12 cellular contexts compared by ENCODE assay signal in genomic region chr11:70381872-70382842, GRCh38. TPM values are rescaled to one million over a fixed set of nuclear protein-coding genes. Genes with fewer than 3 reads are reported as not detected.
DNase-seq lines count a peak whose midpoint lies in the region; ATAC-seq and TF ChIP-seq lines count a peak whose summit lies in the region.
"Had no signal": no experiment of that assay in that cellular context is flagged by ENCODE, and none has a peak within 500 bp of the region (broad histone marks: within the 10 kb centered on the region; RNA-seq: fewer than 3 reads in every experiment).

No MANE protein-coding gene starts in this region.

- H3K4me3 ChIP-seq in AG10803 (ENCODE audit: low read length) = no peak overlapping the region
- H3K4me3 ChIP-seq: hepatocyte had no signal

- peak; percentile 91 for DNase-seq in AG10803 (ENCODE audit: low read depth)
- DNase-seq in NCI-H2227 (lab: John Stamatoyannopoulos, UW; ENCODE audit: unreplicated experiment) = peak; percentile 31
- DNase-seq in non-pigmented ciliary epithelial cell (ENCODE audit: low read depth) = peak; percentile 51
- DNase-seq in posterior vena cava (ENCODE audit: low spot score) = no peak
- DNase-seq in NCI-H1417 treated with DMSO at 0.1 percent for 48 hours (lab: John Stamatoyannopoulos, UW) = no peak
- no peak for DNase-seq in NCI-H1048 (lab: John Stamatoyannopoulos, UW)
- DNase-seq: activated naive CD8-positive, alpha-beta T cell treated with anti-CD3 and anti-CD28 coated beads, Interleukin-2, amount 50 U/mL, for 24 hours; NCI-H526; T-helper 9 cell had no signal

- ATAC-seq in esophagus mucosa (peak; percentile 20), GM21390 (IDR thresholded peaks at IDR 0.05; ENCODE audit: unreplicated experiment) (no peak)
- ATAC-seq: activated naive CD8-positive, alpha-beta T cell treated with anti-CD3 and anti-CD28 coated beads, Interleukin-2, amount 50 U/mL, for 24 hours had no signal

- TF ChIP-seq CTCF in AG10803 (conservative IDR thresholded peaks at IDR 0.05; ENCODE audit: low read length) = peak; percentile 48

- intact Hi-C loops in posterior vena cava (cut with DNase I) = no loop called here

RNA-seq across cellular contexts. Expression of gene CTTN, which starts 16.2 kb away (rescaled TPM):
- total RNA-seq in esophagus mucosa (173 TPM), posterior vena cava (100 to 1,000 TPM; 192 to 195 TPM)

Comparison
In these comparisons a context has a peak if more than half of its experiments do, and no peak if none do; other contexts are left out.
1. DNase-seq: peak in AG10803 (single experiment), NCI-H2227 (single experiment) and non-pigmented ciliary epithelial cell (single experiment); none in posterior vena cava (single experiment), NCI-H1417 treated with DMSO at 0.1 percent for 48 hours (single experiment) and NCI-H1048 (single experiment).